In genomic region chr1:26550946-26551345, GRCh38 we compare ENCODE assay signal across 31 cellular contexts. TPM values are rescaled to one million over a fixed set of nuclear protein-coding genes. Genes with fewer than 3 reads are reported as not detected.
DNase-seq lines count a peak whose midpoint lies in the region; ATAC-seq and TF ChIP-seq lines count a peak whose summit lies in the region.
"Had no signal": no experiment of that assay in that cellular context is flagged by ENCODE, and none has a peak within 500 bp of the region (broad histone marks: within the 10 kb centered on the region; RNA-seq: fewer than 3 reads in every experiment).

No MANE protein-coding gene starts in this region.

- peaks cover 24 to 25% of the 10 kb centered on the region in 2 donors for H3K36me3 Mint-ChIP-seq in activated naive CD4-positive, alpha-beta T cell treated with anti-CD3 and anti-CD28 coated beads, Interleukin-2, amount 50 U/mL, for 72 hours
- peaks cover 39% of the 10 kb centered on the region for H3K36me3 Mint-ChIP-seq in activated naive CD4-positive, alpha-beta T cell treated with anti-CD3 and anti-CD28 coated beads for 36 hours (ENCODE audit: low read depth)
- H3K36me3 Mint-ChIP-seq in CD14-positive monocyte: peaks cover 75 to 86% of the 10 kb centered on the region in 2 donors
- H3K36me3 Mint-ChIP-seq: type B pancreatic cell had no signal

- H3K9me2 ChIP-seq in OCI-LY7 (ENCODE audit: insufficient read depth, low read length): no peaks in the 10 kb centered on the region

- H3K9me3 ChIP-seq in OCI-LY7 (ENCODE audit: low read length): no peaks in the 10 kb centered on the region
- H3K9me3 ChIP-seq: colonic mucosa had no signal

- DNase-seq in activated naive CD4-positive, alpha-beta T cell treated with anti-CD3 and anti-CD28 coated beads, Interleukin-2, amount 50 U/mL, for 72 hours (ENCODE audit: low spot score in 2 of 2): no peak
- DNase-seq in activated naive CD4-positive, alpha-beta T cell treated with anti-CD3 and anti-CD28 coated beads for 36 hours: no peak
- DNase-seq in CD14-positive monocyte (ENCODE audit: low spot score): no peak
- DNase-seq in OCI-LY7 (ENCODE audit: low spot score): no peak
- peak in 1 of 10 donors; percentile 43 for DNase-seq in dorsolateral prefrontal cortex
- no peak for DNase-seq in germinal center (ENCODE audit: low spot score)
- DNase-seq in putamen (ENCODE audit: low spot score): no peak
- DNase-seq: activated CD4-positive, alpha-beta T cell treated with anti-CD3 and anti-CD28 coated beads for 36 hours; activated naive CD4-positive, alpha-beta T cell treated with Interleukin-2 at 50 U/mL for 16 hours; activated T-cell treated with anti-CD3 and anti-CD28 coated beads, Interleukin-2, amount 50 U/mL, for 48 hours; amniotic stem cell; brain microvascular endothelial cell; C1 segment of cervical spinal cord; colonic mucosa; effector memory CD4-positive, alpha-beta T cell; GM23248; hypothalamus; left colon; naive thymus-derived CD8-positive, alpha-beta T cell; NCI-H1048; NCI-H526; SHP77 treated with DMSO at 0.1 percent for 48 hours; stimulated activated CD4-positive, alpha-beta T cell treated with anti-CD3 and anti-CD28 coated beads, Interleukin-4, amount 100 ng/mL, for 4 hours; SW 1271; T-helper 9 cell had no signal

- POLR2A ChIA-PET in OCI-LY7 (lab: Charles Lee): no interaction called here

- no peaks in the 10 kb centered on the region for H3K27me3 ChIP-seq in dorsolateral prefrontal cortex
- H3K27me3 ChIP-seq: brain microvascular endothelial cell, colonic mucosa had no signal

- no peaks in the 10 kb centered on the region for H3K9me3 Mint-ChIP-seq in activated naive CD4-positive, alpha-beta T cell treated with anti-CD3 and anti-CD28 coated beads, Interleukin-2, amount 50 U/mL, for 72 hours
- no peaks in the 10 kb centered on the region for H3K9me3 Mint-ChIP-seq in activated naive CD4-positive, alpha-beta T cell treated with anti-CD3 and anti-CD28 coated beads for 36 hours
- H3K9me3 Mint-ChIP-seq in CD14-positive monocyte: peaks cover 0 to 1% (median 0%) of the 10 kb centered on the region in 7 donors
- H3K9me3 Mint-ChIP-seq: IgD-negative memory B cell; naive thymus-derived CD8-positive, alpha-beta T cell; type B pancreatic cell had no signal

- peaks cover 75% of the 10 kb centered on the region for H3K36me3 ChIP-seq in OCI-LY7 (ENCODE audit: insufficient read depth, low read length)
- H3K36me3 ChIP-seq: brain microvascular endothelial cell had no signal

- peaks cover 19% of the 10 kb centered on the region for H3K4me1 Mint-ChIP-seq in activated naive CD4-positive, alpha-beta T cell treated with anti-CD3 and anti-CD28 coated beads for 36 hours (ENCODE audit: low read depth)
- H3K4me1 Mint-ChIP-seq in CD14-positive monocyte: peaks cover 48% of the 10 kb centered on the region

- H4K20me1 ChIP-seq in OCI-LY7 (ENCODE audit: insufficient read depth, low read length): no peaks in the 10 kb centered on the region

- CTCF ChIA-PET in activated naive CD4-positive, alpha-beta T cell treated with anti-CD3 and anti-CD28 coated beads for 36 hours (lab: Charles Lee): interaction anchor here (0.5 to 4.9 kb wide), 4 partner anchors 13 to 494 kb away, joined by 3 to 25 read pairs (median 4); no protein-coding TSS in a partner anchor
- CTCF ChIA-PET in OCI-LY7 (lab: Charles Lee; ENCODE audit: unreplicated experiment): no interaction called here

- BruUV-seq in OCI-LY7 (replicated peaks; lab: Mats Ljungman, UMichigan): TSS peak; percentile 46

- no peak for ATAC-seq in activated naive CD4-positive, alpha-beta T cell treated with anti-CD3 and anti-CD28 coated beads, Interleukin-2, amount 50 U/mL, for 72 hours
- ATAC-seq in HG03175 (IDR thresholded peaks at IDR 0.05; ENCODE audit: unreplicated experiment): no peak
- ATAC-seq: activated CD4-positive, alpha-beta T cell treated with anti-CD3 and anti-CD28 coated beads for 36 hours; left colon; naive thymus-derived CD8-positive, alpha-beta T cell; Panc1 had no signal

- no peaks in the 10 kb centered on the region for H3K27me3 Mint-ChIP-seq in activated naive CD4-positive, alpha-beta T cell treated with anti-CD3 and anti-CD28 coated beads for 36 hours (ENCODE audit: low read depth)
- H3K27me3 Mint-ChIP-seq in CD14-positive monocyte (ENCODE audit: low read depth in 3 of 3): no peaks in the 10 kb centered on the region
- H3K27me3 Mint-ChIP-seq: activated CD4-positive, alpha-beta T cell treated with anti-CD3 and anti-CD28 coated beads for 36 hours; IgD-negative memory B cell; naive thymus-derived CD8-positive, alpha-beta T cell; type B pancreatic cell had no signal

- peaks cover 16% of the 10 kb centered on the region for H3K4me1 ChIP-seq in OCI-LY7 (ENCODE audit: insufficient read depth, low read length, poor library complexity, severe bottlenecking)
- H3K4me1 ChIP-seq: colonic mucosa had no signal

- intact Hi-C loops in activated naive CD4-positive, alpha-beta T cell treated with anti-CD3 and anti-CD28 coated beads for 36 hours (cut with micrococcal nuclease): no loop called here
- intact Hi-C loops in CD14-positive monocyte (cut with micrococcal nuclease) (loop anchor here in 1 of 2 donors (5.0 kb wide), 1 partner anchor 49 kb away; no protein-coding TSS in a partner anchor), OCI-LY7 (cut with micrococcal nuclease; ENCODE audit: unreplicated experiment) (no loop called here), dorsolateral prefrontal cortex (cut with DNase I) (no loop called here)

- peaks cover 21% of the 10 kb centered on the region; the same call in 1 of the 2 replicates for H3K79me2 ChIP-seq in OCI-LY7 (ENCODE audit: insufficient read depth, low read depth, low read length)

- H3K27ac Mint-ChIP-seq in activated naive CD4-positive, alpha-beta T cell treated with anti-CD3 and anti-CD28 coated beads, Interleukin-2, amount 50 U/mL, for 72 hours: peak overlapping the region; percentile 33 to 54
- H3K27ac Mint-ChIP-seq in activated naive CD4-positive, alpha-beta T cell treated with anti-CD3 and anti-CD28 coated beads for 36 hours: no peak overlapping the region
- H3K27ac Mint-ChIP-seq in CD14-positive monocyte: peak overlapping the region in 5 of 7 donors; percentile 35 to 89 (median 84)
- H3K27ac Mint-ChIP-seq: activated CD4-positive, alpha-beta T cell treated with anti-CD3 and anti-CD28 coated beads for 36 hours; IgD-negative memory B cell; type B pancreatic cell had no signal

- H3K4me3 ChIP-seq in OCI-LY7 (ENCODE audit: low read depth, low read length, poor library complexity, severe bottlenecking): no peak overlapping the region
- H3K4me3 ChIP-seq in dorsolateral prefrontal cortex: no peak overlapping the region
- H3K4me3 ChIP-seq: colonic mucosa, GM23248 had no signal

- H3K27ac ChIP-seq in OCI-LY7 (ENCODE audit: low read depth, low read length, poor library complexity, severe bottlenecking) (no peak overlapping the region), dorsolateral prefrontal cortex (peak overlapping the region in 35 of 59 donors; percentile 0 to 100 (median 48))
- H3K27ac ChIP-seq: brain microvascular endothelial cell, colonic mucosa, epithelial cell of prostate, GM23248, VCaP had no signal

- no peak overlapping the region for H2AFZ ChIP-seq in OCI-LY7 (ENCODE audit: low read length)
- H2AFZ ChIP-seq: GM23248 had no signal

- TF ChIP-seq CTCF in CD14-positive monocyte (IDR thresholded peaks at IDR 0.05) (no peak), OCI-LY7 (conservative IDR thresholded peaks at IDR 0.05; ENCODE audit: low read length) (no peak), dorsolateral prefrontal cortex (IDR thresholded peaks at IDR 0.05 in 54 of 56, conservative IDR thresholded peaks at IDR 0.05 in 2 of 56; ENCODE audit: low read depth in 1 of 56, partially characterized antibody in 56 of 56) (no peak)

- no peak overlapping the region for H3K4me2 ChIP-seq in OCI-LY7 (ENCODE audit: low read length)

- H3K4me3 Mint-ChIP-seq in activated naive CD4-positive, alpha-beta T cell treated with anti-CD3 and anti-CD28 coated beads for 36 hours: no peak overlapping the region
- H3K4me3 Mint-ChIP-seq in CD14-positive monocyte: no peak overlapping the region
- H3K4me3 Mint-ChIP-seq: activated CD4-positive, alpha-beta T cell treated with anti-CD3 and anti-CD28 coated beads for 36 hours; naive thymus-derived CD8-positive, alpha-beta T cell; type B pancreatic cell had no signal

RNA-seq across cellular contexts. Expression of gene RPS6KA1, which starts 21.4 kb away (rescaled TPM):
- 100 to 1,000 TPM; 154 to 197 TPM for total RNA-seq in activated naive CD4-positive, alpha-beta T cell treated with anti-CD3 and anti-CD28 coated beads, Interleukin-2, amount 50 U/mL, for 72 hours
- total RNA-seq in activated naive CD4-positive, alpha-beta T cell treated with anti-CD3 and anti-CD28 coated beads for 36 hours: 10 to 100 TPM; 83.5 to 86.4 TPM
- 100 to 1,000 TPM; 188 to 189 TPM for polyA plus RNA-seq in CD14-positive monocyte
- 54.1 and 72.2 TPM in 2 replicates for total RNA-seq in OCI-LY7 (2014; rRNA removed; shearing (Covaris generic))
- total RNA-seq in OCI-LY7 (2022) (83.3 and 91.0 TPM in 2 replicates), dorsolateral prefrontal cortex (10 to 100 TPM; 11.3 to 46.0 (median 22.5) TPM)
